Comparison of ENCODE assay signal across 8 cellular contexts in the genomic region with DNA sequence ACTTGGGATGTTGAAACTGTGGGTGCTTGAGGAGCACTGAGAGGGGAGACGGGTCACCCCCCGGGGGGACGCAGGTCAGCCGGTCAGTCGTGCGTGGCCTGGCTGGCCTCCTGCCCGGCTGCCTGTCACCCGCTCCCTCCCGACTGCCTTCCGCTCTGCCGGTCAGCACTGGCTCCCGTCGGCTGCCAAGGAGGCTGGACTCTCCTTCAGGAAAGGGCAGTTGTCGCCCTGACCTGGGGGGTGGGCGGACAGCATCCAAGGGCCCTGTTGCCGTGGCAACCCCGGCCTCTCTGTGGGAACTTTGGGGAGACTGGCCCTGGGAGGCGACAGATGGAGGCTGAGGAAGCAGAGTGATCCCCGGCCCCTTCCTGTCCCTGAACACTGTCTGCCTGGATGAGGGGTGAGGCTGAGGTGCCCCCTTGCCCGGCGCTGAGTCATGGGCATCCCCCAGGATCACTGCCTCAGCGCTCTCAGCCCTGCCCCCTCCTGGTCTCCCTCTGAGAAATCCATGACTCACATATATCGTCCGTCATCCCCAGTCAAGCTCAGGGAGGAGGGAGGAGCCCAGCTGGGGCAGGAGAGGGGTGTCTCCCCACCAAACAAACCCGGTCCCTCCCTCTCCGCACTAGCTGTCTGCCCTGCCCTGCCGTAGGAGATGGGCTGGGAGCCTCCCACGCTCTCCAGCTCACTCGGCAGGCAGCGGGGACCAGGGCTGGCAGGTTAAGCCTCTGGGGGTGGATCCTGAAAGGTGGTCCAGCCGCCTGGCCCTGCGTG. TPM values are rescaled to one million over a fixed set of nuclear protein-coding genes. Genes with fewer than 3 reads are reported as not detected.
A peak's percentile ranks its signal among the peaks of the same experiment; 100 is the strongest.
DNase-seq lines count a peak whose midpoint lies in the region; ATAC-seq and TF ChIP-seq lines count a peak whose summit lies in the region.

TSS of gene ADGRG1 (plus strand) at position 623 of the 774 bp plus-strand sequence. CDS start 21,658 bp downstream, outside the sequence.

- H3K9me3 ChIP-seq in BE2C = no peaks in the 10 kb centered on the region

- TF ChIP-seq CTCF in BE2C (IDR thresholded peaks at IDR 0.05; ENCODE audit: low read depth, low read length) (peak; percentile 31), WI38 (IDR thresholded peaks at IDR 0.05; ENCODE audit: low read depth, low read length) (no peak)

- intact Hi-C loops in left colon (cut with DNase I, micrococcal nuclease) = no loop called here

- no peaks in the 10 kb centered on the region for H3K27me3 ChIP-seq in BE2C

- H3K36me3 ChIP-seq in BE2C = no peaks in the 10 kb centered on the region

- DNase-seq in BE2C (peak; percentile 75), HPDE6-E6E7 (ENCODE audit: extremely low spot score) (peak; percentile 99), cortex of kidney (lab: John Stamatoyannopoulos, UW) (peak; percentile 32), left colon (no peak)
- DNase-seq in stimulated activated CD4-positive, alpha-beta T cell treated with anti-CD3 and anti-CD28 coated beads, Interleukin-15, amount 100 ng/mL, for 48 hours (ENCODE audit: low read depth in 2 of 2) = peak; percentile 53 to 57

- H3K4me3 ChIP-seq in BE2C (ENCODE audit: low read depth, low read length) = peak within 1 kb of the TSS; percentile 12
- peak within 1 kb of the TSS; percentile 32 for H3K4me3 ChIP-seq in WI38 (ENCODE audit: low read depth, low read length)

- ATAC-seq in left colon = peak; percentile 42
- ATAC-seq in GM19395 (IDR thresholded peaks at IDR 0.05; ENCODE audit: unreplicated experiment) = no peak
- no peak for ATAC-seq in HG02763 (IDR thresholded peaks at IDR 0.05; ENCODE audit: unreplicated experiment)

- H3K4me1 ChIP-seq in BE2C = peaks cover 8% of the 10 kb centered on the region

RNA-seq across cellular contexts. Expression of gene ADGRG1, which starts in this region (rescaled TPM):
- 2.7 TPM for polyA plus RNA-seq in BE2C (2012; ENCODE audit: insufficient read depth, insufficient read length, low read depth)
- total RNA-seq in left colon = 100 to 1,000 TPM in 1 of 2 donors, 10 to 100 TPM in 1; 81.2 to 111 TPM

Comparison
In these comparisons a context has a peak if more than half of its experiments do, and no peak if none do; other contexts are left out.
1. DNase-seq: peak in BE2C (single experiment), HPDE6-E6E7 (single experiment), cortex of kidney (single experiment) and stimulated activated CD4-positive, alpha-beta T cell treated with anti-CD3 and anti-CD28 coated beads, Interleukin-15, amount 100 ng/mL, for 48 hours (2 of 2); none in left colon (0 of 2).